14 cellular contexts compared by ENCODE assay signal in genomic region chr16:11198817-11199216, GRCh38. TPM values are rescaled to one million over a fixed set of nuclear protein-coding genes. Genes with fewer than 3 reads are reported as not detected.
DNase-seq lines count a peak whose midpoint lies in the region; ATAC-seq and TF ChIP-seq lines count a peak whose summit lies in the region.
"Had no signal": no experiment of that assay in that cellular context is flagged by ENCODE, and none has a peak within 500 bp of the region (broad histone marks: within the 10 kb centered on the region; RNA-seq: fewer than 3 reads in every experiment).

No MANE protein-coding gene starts in this region.

- ATAC-seq in aorta (ENCODE audit: low FRiP score) (no peak), HG03175 (IDR thresholded peaks at IDR 0.05; ENCODE audit: unreplicated experiment) (no peak), HG02840 (IDR thresholded peaks at IDR 0.05; ENCODE audit: low FRiP score, unreplicated experiment) (no peak)
- ATAC-seq: left cardiac atrium had no signal

- CTCF ChIA-PET in CD8-positive, alpha-beta memory T cell (lab: Charles Lee): no interaction called here
- CTCF ChIA-PET in HEK293 (lab: Yijun Ruan, JAX): interaction anchor here (0.6 kb wide), 1 partner anchor 45 kb away, joined by 3 read pairs; no protein-coding TSS in a partner anchor
- CTCF ChIA-PET in RWPE1 (lab: Yijun Ruan, JAX): interaction anchor here (0.6 to 1.4 kb wide), 2 partner anchors 19 to 57 kb away, joined by 3 to 7 read pairs; partner anchors contain the start of gene SOCS1

- H3K27ac Mint-ChIP-seq in CD8-positive, alpha-beta memory T cell: no peak overlapping the region
- H3K27ac Mint-ChIP-seq: CD4-positive, alpha-beta T cell had no signal

- no peaks in the 10 kb centered on the region for H3K9me3 ChIP-seq in CD8-positive, alpha-beta memory T cell (ENCODE audit: low read length)
- no peaks in the 10 kb centered on the region for H3K9me3 ChIP-seq in HEK293 (ENCODE audit: control insufficient read depth, insufficient read depth, low read depth, low read length)
- H3K9me3 ChIP-seq in aorta (ENCODE audit: control insufficient read depth, low read length): no peaks in the 10 kb centered on the region

- H3K36me3 Mint-ChIP-seq in CD8-positive, alpha-beta memory T cell: peaks cover 0 to 1% (median 0%) of the 10 kb centered on the region in 3 donors

- intact Hi-C loops in aorta (cut with DNase I): no loop called here

- H3K27me3 ChIP-seq in CD8-positive, alpha-beta memory T cell (ENCODE audit: insufficient read depth, low read length, poor library complexity, severe bottlenecking): no peaks in the 10 kb centered on the region
- H3K27me3 ChIP-seq in aorta (ENCODE audit: control insufficient read depth in 1 of 2, insufficient read depth in 2 of 2, low read length in 1 of 2): no peaks in the 10 kb centered on the region

- DNase-seq in CD8-positive, alpha-beta memory T cell: no peak
- DNase-seq in RWPE1 (ENCODE audit: low spot score) (peak; percentile 63), inferior parietal cortex (ENCODE audit: extremely low spot score) (peak; percentile 3), aorta (no peak), MV-4-11 (lab: John Stamatoyannopoulos, UW) (no peak)
- DNase-seq: CD4-positive, alpha-beta T cell; left cardiac atrium; NCI-H1092 treated with DMSO at 0.1 percent for 48 hours; WERI-Rb-1 had no signal

- POLR2A ChIA-PET in CD8-positive, alpha-beta memory T cell (lab: Charles Lee): no interaction called here
- POLR2A ChIA-PET in HEK293 (lab: Yijun Ruan, JAX) (no interaction called here), RWPE1 (lab: Yijun Ruan, JAX; ENCODE audit: low non-redundant PET) (no interaction called here)

- peak overlapping the region; percentile 51 for H3K27ac ChIP-seq in CD8-positive, alpha-beta memory T cell (ENCODE audit: low read depth, low read length)
- H3K27ac ChIP-seq in HEK293 (ENCODE audit: extremely low read depth, low read depth, low read length) (no peak overlapping the region), RWPE1 (no peak overlapping the region), aorta (ENCODE audit: low read depth in 1 of 2, low read length in 2 of 2) (no peak overlapping the region)
- H3K27ac ChIP-seq: WERI-Rb-1 had no signal

- H3K4me3 ChIP-seq in CD8-positive, alpha-beta memory T cell (ENCODE audit: low read length): no peak overlapping the region
- H3K4me3 ChIP-seq in HEK293 (ENCODE audit: low read depth, low read length): no peak overlapping the region
- no peak overlapping the region for H3K4me3 ChIP-seq in aorta (ENCODE audit: low read length in 2 of 2)

- H3K4me1 ChIP-seq in CD8-positive, alpha-beta memory T cell (ENCODE audit: insufficient read depth, low read length): peaks cover 10% of the 10 kb centered on the region
- H3K4me1 ChIP-seq in HEK293 (ENCODE audit: control insufficient read depth, insufficient read depth, low read length) (no peaks in the 10 kb centered on the region), aorta (ENCODE audit: control insufficient read depth in 1 of 2, insufficient read depth in 2 of 2, low read length in 2 of 2) (no peaks in the 10 kb centered on the region)

- H3K9me3 Mint-ChIP-seq in CD8-positive, alpha-beta memory T cell: no peaks in the 10 kb centered on the region
- H3K9me3 Mint-ChIP-seq: CD4-positive, alpha-beta T cell; central memory CD8-positive, alpha-beta T cell; neural crest cell had no signal

- WGBS in aorta, 2 donors: 76 to 77% methylated on average over 8 of the region's 8 CpGs

- TF ChIP-seq CTCF in HEK293 (tag by site-specific recombination; IDR thresholded peaks at IDR 0.05): no peak
- no peak for TF ChIP-seq CTCF in RWPE1 (conservative IDR thresholded peaks at IDR 0.05; ENCODE audit: low read depth)

- no peaks in the 10 kb centered on the region for H3K36me3 ChIP-seq in CD8-positive, alpha-beta memory T cell (ENCODE audit: insufficient read depth, low read length)
- H3K36me3 ChIP-seq in HEK293 (ENCODE audit: control insufficient read depth in 2 of 2, insufficient read depth in 1 of 2, low read length in 2 of 2) (no peaks in the 10 kb centered on the region), aorta (ENCODE audit: control insufficient read depth in 1 of 2, insufficient read depth in 2 of 2, low read length in 1 of 2) (no peaks in the 10 kb centered on the region)
- H3K36me3 ChIP-seq: WERI-Rb-1 had no signal

- no peak overlapping the region for H3K4me3 Mint-ChIP-seq in CD8-positive, alpha-beta memory T cell
- H3K4me3 Mint-ChIP-seq: CD4-positive, alpha-beta T cell; central memory CD8-positive, alpha-beta T cell; neural crest cell had no signal

- H3K27me3 Mint-ChIP-seq in CD8-positive, alpha-beta memory T cell: peaks cover 1 to 5% of the 10 kb centered on the region in 2 donors
- H3K27me3 Mint-ChIP-seq: CD4-positive, alpha-beta T cell had no signal

- H3K4me1 Mint-ChIP-seq in CD8-positive, alpha-beta memory T cell: no peaks in the 10 kb centered on the region

TF ChIP-seq in HEK293, 187 proteins besides CTCF, POLR2A, EP300 and RAD21:
- TF ChIP-seq, protein P1, sequence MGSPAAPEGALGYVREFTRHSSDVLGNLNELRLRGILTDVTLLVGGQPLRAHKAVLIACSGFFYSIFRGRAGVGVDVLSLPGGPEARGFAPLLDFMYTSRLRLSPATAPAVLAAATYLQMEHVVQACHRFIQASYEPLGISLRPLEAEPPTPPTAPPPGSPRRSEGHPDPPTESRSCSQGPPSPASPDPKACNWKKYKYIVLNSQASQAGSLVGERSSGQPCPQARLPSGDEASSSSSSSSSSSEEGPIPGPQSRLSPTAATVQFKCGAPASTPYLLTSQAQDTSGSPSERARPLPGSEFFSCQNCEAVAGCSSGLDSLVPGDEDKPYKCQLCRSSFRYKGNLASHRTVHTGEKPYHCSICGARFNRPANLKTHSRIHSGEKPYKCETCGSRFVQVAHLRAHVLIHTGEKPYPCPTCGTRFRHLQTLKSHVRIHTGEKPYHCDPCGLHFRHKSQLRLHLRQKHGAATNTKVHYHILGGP (tag by site-specific recombination; IDR thresholded peaks at IDR 0.05): peak; percentile 92
- TF ChIP-seq OSR2 (tag by site-specific recombination; IDR thresholded peaks at IDR 0.05) (0 out of 2 replicates have a peak, but pooled peaks have one; percentile 26), KLF10 (tag by site-specific recombination; IDR thresholded peaks at IDR 0.05) (0 out of 2 replicates have a peak, but pooled peaks have one; percentile 26), ZNF121 (tag by site-specific recombination; IDR thresholded peaks at IDR 0.05) (no peak), ZNF654 (tag by site-specific recombination; IDR thresholded peaks at IDR 0.05; ENCODE audit: low read depth) (no peak), KLF9 (tag by site-specific recombination; IDR thresholded peaks at IDR 0.05; ENCODE audit: low read depth) (0 out of 2 replicates have a peak, but pooled peaks have one; percentile 41), KLF1 (tag by site-specific recombination; IDR thresholded peaks at IDR 0.05) (peak; percentile 92)

RNA-seq across cellular contexts. Expression of gene SOCS1, which starts 57.2 kb away (rescaled TPM):
- total RNA-seq in CD8-positive, alpha-beta memory T cell: 100 to 1,000 TPM; 128 to 144 TPM
- 17.1 TPM for polyA plus RNA-seq in CD8-positive, alpha-beta memory T cell
- 1 to 10 TPM; 4.3 to 6.4 TPM for total RNA-seq in aorta
- 1 to 10 TPM; 1.5 to 2.6 TPM for polyA plus RNA-seq in aorta

Comparison
In these comparisons a context has a peak if more than half of its experiments do, and no peak if none do; other contexts are left out.
1. DNase-seq: peak in RWPE1 (single experiment) and inferior parietal cortex (single experiment); none in CD8-positive, alpha-beta memory T cell (0 of 5), aorta (0 of 2) and MV-4-11 (single experiment).
2. RNA of gene SOCS1, which starts 57.2 kb away (total RNA-seq): 128 to 144 TPM in CD8-positive, alpha-beta memory T cell; 4.3 to 6.4 TPM in aorta; every median in the first group is over 10 times any median in the second.